In the genomic region with DNA sequence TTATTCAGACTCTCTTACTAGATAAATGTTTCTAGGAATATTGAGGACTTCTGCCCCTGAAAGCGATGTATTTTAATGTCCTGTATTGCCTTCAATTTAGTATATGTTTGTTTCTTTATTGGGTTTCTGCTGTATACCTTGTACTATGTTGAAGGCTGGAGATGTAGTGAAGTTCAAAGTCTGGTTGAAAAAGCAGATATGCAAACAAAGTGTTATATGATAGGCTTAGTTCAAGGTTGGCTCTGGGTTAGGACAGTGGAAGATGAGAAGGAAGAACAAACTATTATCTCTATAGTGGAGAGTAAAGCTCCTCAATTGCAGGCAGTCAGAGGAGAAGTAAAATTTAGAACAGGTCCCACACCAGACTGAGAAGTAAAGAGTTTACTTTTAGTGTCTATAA, we compare ENCODE assay signal across 1 cellular context.
TF ChIP-seq lines count a peak whose summit lies in the region.

No MANE protein-coding gene starts in this region.

TF ChIP-seq in GM23338, 12 proteins besides CTCF, POLR2A, EP300 and RAD21 (continued from another document):
- TF ChIP-seq, protein P1, sequence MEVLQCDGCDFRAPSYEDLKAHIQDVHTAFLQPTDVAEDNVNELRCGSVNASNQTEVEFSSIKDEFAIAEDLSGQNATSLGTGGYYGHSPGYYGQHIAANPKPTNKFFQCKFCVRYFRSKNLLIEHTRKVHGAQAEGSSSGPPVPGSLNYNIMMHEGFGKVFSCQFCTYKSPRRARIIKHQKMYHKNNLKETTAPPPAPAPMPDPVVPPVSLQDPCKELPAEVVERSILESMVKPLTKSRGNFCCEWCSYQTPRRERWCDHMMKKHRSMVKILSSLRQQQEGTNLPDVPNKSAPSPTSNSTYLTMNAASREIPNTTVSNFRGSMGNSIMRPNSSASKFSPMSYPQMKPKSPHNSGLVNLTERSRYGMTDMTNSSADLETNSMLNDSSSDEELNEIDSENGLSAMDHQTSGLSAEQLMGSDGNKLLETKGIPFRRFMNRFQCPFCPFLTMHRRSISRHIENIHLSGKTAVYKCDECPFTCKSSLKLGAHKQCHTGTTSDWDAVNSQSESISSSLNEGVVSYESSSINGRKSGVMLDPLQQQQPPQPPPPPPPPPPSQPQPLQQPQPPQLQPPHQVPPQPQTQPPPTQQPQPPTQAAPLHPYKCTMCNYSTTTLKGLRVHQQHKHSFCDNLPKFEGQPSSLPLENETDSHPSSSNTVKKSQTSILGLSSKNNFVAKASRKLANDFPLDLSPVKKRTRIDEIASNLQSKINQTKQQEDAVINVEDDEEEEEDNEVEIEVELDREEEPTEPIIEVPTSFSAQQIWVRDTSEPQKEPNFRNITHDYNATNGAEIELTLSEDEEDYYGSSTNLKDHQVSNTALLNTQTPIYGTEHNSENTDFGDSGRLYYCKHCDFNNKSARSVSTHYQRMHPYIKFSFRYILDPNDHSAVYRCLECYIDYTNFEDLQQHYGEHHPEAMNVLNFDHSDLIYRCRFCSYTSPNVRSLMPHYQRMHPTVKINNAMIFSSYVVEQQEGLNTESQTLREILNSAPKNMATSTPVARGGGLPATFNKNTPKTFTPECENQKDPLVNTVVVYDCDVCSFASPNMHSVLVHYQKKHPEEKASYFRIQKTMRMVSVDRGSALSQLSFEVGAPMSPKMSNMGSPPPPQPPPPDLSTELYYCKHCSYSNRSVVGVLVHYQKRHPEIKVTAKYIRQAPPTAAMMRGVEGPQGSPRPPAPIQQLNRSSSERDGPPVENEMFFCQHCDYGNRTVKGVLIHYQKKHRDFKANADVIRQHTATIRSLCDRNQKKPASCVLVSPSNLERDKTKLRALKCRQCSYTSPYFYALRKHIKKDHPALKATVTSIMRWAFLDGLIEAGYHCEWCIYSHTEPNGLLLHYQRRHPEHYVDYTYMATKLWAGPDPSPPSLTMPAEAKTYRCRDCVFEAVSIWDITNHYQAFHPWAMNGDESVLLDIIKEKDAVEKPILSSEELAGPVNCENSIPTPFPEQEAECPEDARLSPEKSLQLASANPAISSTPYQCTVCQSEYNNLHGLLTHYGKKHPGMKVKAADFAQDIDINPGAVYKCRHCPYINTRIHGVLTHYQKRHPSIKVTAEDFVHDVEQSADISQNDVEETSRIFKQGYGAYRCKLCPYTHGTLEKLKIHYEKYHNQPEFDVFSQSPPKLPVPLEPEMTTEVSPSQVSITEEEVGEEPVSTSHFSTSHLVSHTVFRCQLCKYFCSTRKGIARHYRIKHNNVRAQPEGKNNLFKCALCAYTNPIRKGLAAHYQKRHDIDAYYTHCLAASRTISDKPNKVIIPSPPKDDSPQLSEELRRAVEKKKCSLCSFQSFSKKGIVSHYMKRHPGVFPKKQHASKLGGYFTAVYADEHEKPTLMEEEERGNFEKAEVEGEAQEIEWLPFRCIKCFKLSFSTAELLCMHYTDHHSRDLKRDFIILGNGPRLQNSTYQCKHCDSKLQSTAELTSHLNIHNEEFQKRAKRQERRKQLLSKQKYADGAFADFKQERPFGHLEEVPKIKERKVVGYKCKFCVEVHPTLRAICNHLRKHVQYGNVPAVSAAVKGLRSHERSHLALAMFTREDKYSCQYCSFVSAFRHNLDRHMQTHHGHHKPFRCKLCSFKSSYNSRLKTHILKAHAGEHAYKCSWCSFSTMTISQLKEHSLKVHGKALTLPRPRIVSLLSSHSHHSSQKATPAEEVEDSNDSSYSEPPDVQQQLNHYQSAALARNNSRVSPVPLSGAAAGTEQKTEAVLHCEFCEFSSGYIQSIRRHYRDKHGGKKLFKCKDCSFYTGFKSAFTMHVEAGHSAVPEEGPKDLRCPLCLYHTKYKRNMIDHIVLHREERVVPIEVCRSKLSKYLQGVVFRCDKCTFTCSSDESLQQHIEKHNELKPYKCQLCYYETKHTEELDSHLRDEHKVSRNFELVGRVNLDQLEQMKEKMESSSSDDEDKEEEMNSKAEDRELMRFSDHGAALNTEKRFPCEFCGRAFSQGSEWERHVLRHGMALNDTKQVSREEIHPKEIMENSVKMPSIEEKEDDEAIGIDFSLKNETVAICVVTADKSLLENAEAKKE (CRISPR knock-in tag; IDR thresholded peaks at IDR 0.05) = no peak
- no peak for TF ChIP-seq CREB1 (CRISPR knock-in tag; IDR thresholded peaks at IDR 0.05; ENCODE audit: low read depth)
- no peak for TF ChIP-seq EZH2 (IDR thresholded peaks at IDR 0.05; ENCODE audit: low read depth, unreplicated experiment)
- TF ChIP-seq, protein P2, sequence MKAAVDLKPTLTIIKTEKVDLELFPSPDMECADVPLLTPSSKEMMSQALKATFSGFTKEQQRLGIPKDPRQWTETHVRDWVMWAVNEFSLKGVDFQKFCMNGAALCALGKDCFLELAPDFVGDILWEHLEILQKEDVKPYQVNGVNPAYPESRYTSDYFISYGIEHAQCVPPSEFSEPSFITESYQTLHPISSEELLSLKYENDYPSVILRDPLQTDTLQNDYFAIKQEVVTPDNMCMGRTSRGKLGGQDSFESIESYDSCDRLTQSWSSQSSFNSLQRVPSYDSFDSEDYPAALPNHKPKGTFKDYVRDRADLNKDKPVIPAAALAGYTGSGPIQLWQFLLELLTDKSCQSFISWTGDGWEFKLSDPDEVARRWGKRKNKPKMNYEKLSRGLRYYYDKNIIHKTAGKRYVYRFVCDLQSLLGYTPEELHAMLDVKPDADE (IDR thresholded peaks at IDR 0.05) = no peak
- TF ChIP-seq ZNF331 (CRISPR knock-in tag; IDR thresholded peaks at IDR 0.05; ENCODE audit: low read depth) = no peak
- no peak for TF ChIP-seq NANOG (IDR thresholded peaks at IDR 0.05; ENCODE audit: borderline replicate concordance)
- TF ChIP-seq JUNB (IDR thresholded peaks at IDR 0.05; ENCODE audit: unreplicated experiment) = no peak
- no peak for TF ChIP-seq POLR2AphosphoS5 (IDR thresholded peaks at IDR 0.05; ENCODE audit: low read depth)
- TF ChIP-seq EZH2phosphoT487 (IDR thresholded peaks at IDR 0.05; ENCODE audit: unreplicated experiment) = no peak
- no peak for TF ChIP-seq STAT1 (IDR thresholded peaks at IDR 0.05; ENCODE audit: unreplicated experiment)
- TF ChIP-seq ZNF114 (CRISPR knock-in tag; IDR thresholded peaks at IDR 0.05) = no peak
